ENCODE assay signal across 14 cellular contexts in the genomic region with DNA sequence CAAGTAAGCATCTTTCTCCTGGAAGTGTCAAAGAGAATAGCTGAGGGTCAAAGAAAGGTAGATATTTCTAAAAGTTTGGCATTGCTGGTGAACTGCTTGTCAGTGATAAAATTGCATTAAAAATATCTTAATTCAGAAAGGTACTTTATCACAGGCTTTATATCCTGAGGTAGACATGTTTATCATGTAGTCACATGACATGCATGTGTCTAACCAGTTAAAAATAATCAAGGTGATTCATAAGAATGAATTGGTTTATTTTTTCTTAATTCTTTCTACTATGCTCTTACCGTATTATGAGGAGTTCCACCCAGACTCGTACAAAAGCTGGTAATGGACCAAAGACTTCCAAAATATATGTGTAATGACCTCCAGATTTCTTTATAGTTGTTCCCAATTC. TPM values are rescaled to one million over a fixed set of nuclear protein-coding genes. Genes with fewer than 3 reads are reported as not detected.
DNase-seq lines count a peak whose midpoint lies in the region; ATAC-seq and TF ChIP-seq lines count a peak whose summit lies in the region.
"Had no signal": no experiment of that assay in that cellular context is flagged by ENCODE, and none has a peak within 500 bp of the region (broad histone marks: within the 10 kb centered on the region; RNA-seq: fewer than 3 reads in every experiment).

No MANE protein-coding gene starts in this region.

- peaks cover 1 to 47% (median 15%) of the 10 kb centered on the region in 10 experiments; a peak in 18 of 20 replicates for H3K4me1 ChIP-seq in BLaER1 treated with 17β-estradiol and CSF1 and Interleukin-3, amounts not matched to agents 10 nM and 100 nM
- H3K4me1 ChIP-seq in foreskin keratinocyte, result peaks cover 19% of the 10 kb centered on the region
- H3K4me1 ChIP-seq: colonic mucosa had no signal

- no peak overlapping the region for H3K4me3 ChIP-seq in BLaER1 treated with 17β-estradiol and CSF1 and Interleukin-3, amounts not matched to agents 10 nM and 100 nM
- H3K4me3 ChIP-seq: colonic mucosa had no signal

- H3K4me3 Mint-ChIP-seq in activated naive CD8-positive, alpha-beta T cell treated with anti-CD3 and anti-CD28 coated beads, Interleukin-2, amount 50 U/mL, for 24 hours, result no peak overlapping the region

- no peaks in the 10 kb centered on the region for H3K27me3 ChIP-seq in BLaER1 treated with 17β-estradiol and CSF1 and Interleukin-3, amounts not matched to agents 10 nM and 100 nM
- no peaks in the 10 kb centered on the region for H3K27me3 ChIP-seq in foreskin keratinocyte
- H3K27me3 ChIP-seq: colonic mucosa had no signal

- no peak for TF ChIP-seq CTCF in foreskin keratinocyte (conservative IDR thresholded peaks at IDR 0.05)

- intact Hi-C loops in head of caudate nucleus (cut with DNase I), result no loop called here

- H3K9me3 Mint-ChIP-seq in activated naive CD8-positive, alpha-beta T cell treated with anti-CD3 and anti-CD28 coated beads, Interleukin-2, amount 50 U/mL, for 24 hours, result peaks cover 4% of the 10 kb centered on the region

- H3K27ac ChIP-seq in BLaER1 treated with 17β-estradiol and CSF1 and Interleukin-3, amounts not matched to agents 10 nM and 100 nM, result peak overlapping the region in 10 of 11 experiments; percentile 2 to 81 (median 47); a peak in 15 of 22 replicates
- H3K27ac ChIP-seq in foreskin keratinocyte, result peak overlapping the region; percentile 58
- H3K27ac ChIP-seq: colonic mucosa had no signal

- H3K9me3 ChIP-seq in BLaER1 treated with 17β-estradiol and CSF1 and Interleukin-3, amounts not matched to agents 10 nM and 100 nM (replicated peaks in 1 of 11), result no peaks in the 10 kb centered on the region
- H3K9me3 ChIP-seq: colonic mucosa had no signal

- peak overlapping the region; percentile 48 for H3K27ac Mint-ChIP-seq in activated naive CD8-positive, alpha-beta T cell treated with anti-CD3 and anti-CD28 coated beads, Interleukin-2, amount 50 U/mL, for 24 hours
- H3K27ac Mint-ChIP-seq: activated naive CD4-positive, alpha-beta T cell treated with anti-CD3 and anti-CD28 coated beads, Interleukin-2, amount 50 U/mL, for 72 hours had no signal

- H3K4me2 ChIP-seq in BLaER1 treated with 17β-estradiol and CSF1 and Interleukin-3, amounts not matched to agents 10 nM and 100 nM, result peak overlapping the region in 6 of 11 experiments; percentile 11 to 62 (median 39); a peak in 11 of 22 replicates

- peaks cover 10% of the 10 kb centered on the region for H3K36me3 Mint-ChIP-seq in activated naive CD8-positive, alpha-beta T cell treated with anti-CD3 and anti-CD28 coated beads, Interleukin-2, amount 50 U/mL, for 24 hours (ENCODE audit: low read depth)

- H4K20me1 ChIP-seq in BLaER1 treated with 17β-estradiol and CSF1 and Interleukin-3, amounts not matched to agents 10 nM and 100 nM, result no peaks in the 10 kb centered on the region

- no peak for ATAC-seq in activated naive CD8-positive, alpha-beta T cell treated with anti-CD3 and anti-CD28 coated beads, Interleukin-2, amount 50 U/mL, for 24 hours
- ATAC-seq in foreskin keratinocyte (peak; percentile 74), HG03354 (IDR thresholded peaks at IDR 0.05; ENCODE audit: poor library complexity, severe bottlenecking, unreplicated experiment) (no peak), GM19463 (IDR thresholded peaks at IDR 0.05; ENCODE audit: unreplicated experiment) (no peak)

- H3K27me3 Mint-ChIP-seq in activated naive CD8-positive, alpha-beta T cell treated with anti-CD3 and anti-CD28 coated beads, Interleukin-2, amount 50 U/mL, for 24 hours, result no peaks in the 10 kb centered on the region

- peaks cover 0 to 15% (median 8%) of the 10 kb centered on the region in 11 experiments; a peak in 5 of 22 replicates for H3K36me3 ChIP-seq in BLaER1 treated with 17β-estradiol and CSF1 and Interleukin-3, amounts not matched to agents 10 nM and 100 nM
- H3K36me3 ChIP-seq: colonic mucosa had no signal

- H3K4me1 Mint-ChIP-seq in activated naive CD8-positive, alpha-beta T cell treated with anti-CD3 and anti-CD28 coated beads, Interleukin-2, amount 50 U/mL, for 24 hours, result peaks cover 24% of the 10 kb centered on the region

- H3K9ac ChIP-seq in BLaER1 treated with 17β-estradiol and CSF1 and Interleukin-3, amounts not matched to agents 10 nM and 100 nM, result peak overlapping the region in 2 of 11 experiments; percentile 35 to 58; a peak in 4 of 22 replicates

- peak; percentile 30 for DNase-seq in HCEC 1CT
- DNase-seq in activated naive CD8-positive, alpha-beta T cell treated with anti-CD3 and anti-CD28 coated beads, Interleukin-2, amount 50 U/mL, for 24 hours, result no peak
- DNase-seq in foreskin keratinocyte, result peak in 1 of 2 donors; percentile 13
- no peak for DNase-seq in head of caudate nucleus
- DNase-seq in activated naive CD4-positive, alpha-beta T cell (lab: John Stamatoyannopoulos, UW), result no peak
- DNase-seq: colonic mucosa, GOT3, NCI-H2227 treated with DMSO at 0.1 percent for 48 hours, posterior cingulate gyrus, T-helper 9 cell had no signal

RNA-seq across cellular contexts. Expression of gene SLC7A11, which starts 6.1 kb away (rescaled TPM):
- total RNA-seq in foreskin keratinocyte, result 14.3 and 29.3 TPM in 2 replicates
- 2.7 and 4.7 TPM in 2 replicates for polyA plus RNA-seq in foreskin keratinocyte
